Comparison of ENCODE assay signal across 20 cellular contexts in genomic region chr9:123775885-123776284, GRCh38.
DNase-seq lines count a peak whose midpoint lies in the region; ATAC-seq and TF ChIP-seq lines count a peak whose summit lies in the region.
"Had no signal": no experiment of that assay in that cellular context is flagged by ENCODE, and none has a peak within 500 bp of the region (broad histone marks: within the 10 kb centered on the region; RNA-seq: fewer than 3 reads in every experiment).

No MANE protein-coding gene starts in this region.

- H3K9me3 ChIP-seq in naive thymus-derived CD4-positive, alpha-beta T cell (ENCODE audit: control insufficient read depth in 2 of 3, low read length in 3 of 3): no peaks in the 10 kb centered on the region

- POLR2A ChIA-PET in WTC11 (lab: Charles Lee) (no interaction called here), GM10248 (lab: Yijun Ruan, JAX) (no interaction called here)
- POLR2A ChIA-PET in naive thymus-derived CD4-positive, alpha-beta T cell (lab: Charles Lee): no interaction called here

- H3K36me3 Mint-ChIP-seq in WTC11: no peaks in the 10 kb centered on the region
- H3K36me3 Mint-ChIP-seq in naive thymus-derived CD4-positive, alpha-beta T cell: peaks cover 0 to 9% (median 0%) of the 10 kb centered on the region in 5 donors
- H3K36me3 Mint-ChIP-seq: CD8-positive, alpha-beta T cell had no signal

- no peak overlapping the region for H3K27ac ChIP-seq in naive thymus-derived CD4-positive, alpha-beta T cell (ENCODE audit: low read depth, low read length)
- H3K27ac ChIP-seq: RWPE1 had no signal

- peaks cover 0 to 9% of the 10 kb centered on the region in 2 donors for H3K4me1 ChIP-seq in naive thymus-derived CD4-positive, alpha-beta T cell (ENCODE audit: control insufficient read depth in 2 of 2, insufficient read depth in 2 of 2, low read length in 2 of 2)

- H3K4me3 ChIP-seq in Jurkat, Clone E6-1 (ENCODE audit: low read length): no peak overlapping the region
- H3K4me3 ChIP-seq in naive thymus-derived CD4-positive, alpha-beta T cell (ENCODE audit: low read length): no peak overlapping the region

- no peak overlapping the region for H3K4me3 Mint-ChIP-seq in WTC11
- no peak overlapping the region for H3K4me3 Mint-ChIP-seq in naive thymus-derived CD4-positive, alpha-beta T cell
- H3K4me3 Mint-ChIP-seq: CD8-positive, alpha-beta T cell; HFFc6 had no signal

- no peak for ATAC-seq in WTC11
- peak; percentile 37 for ATAC-seq in naive thymus-derived CD4-positive, alpha-beta T cell
- ATAC-seq in HG03139 (IDR thresholded peaks at IDR 0.05; ENCODE audit: unreplicated experiment): no peak
- ATAC-seq: CD8-positive, alpha-beta T cell; HepG2; PC-3 had no signal

- H3K27me3 ChIP-seq in naive thymus-derived CD4-positive, alpha-beta T cell (ENCODE audit: control insufficient read depth in 2 of 2, insufficient read depth in 2 of 2, low read length in 2 of 2): no peaks in the 10 kb centered on the region

- H3K9me3 Mint-ChIP-seq in WTC11: no peaks in the 10 kb centered on the region
- H3K9me3 Mint-ChIP-seq in naive thymus-derived CD4-positive, alpha-beta T cell: no peaks in the 10 kb centered on the region
- H3K9me3 Mint-ChIP-seq: CD8-positive, alpha-beta T cell; HFFc6 had no signal

- intact Hi-C loops in naive thymus-derived CD4-positive, alpha-beta T cell (cut with micrococcal nuclease): no loop called here

- DNase-seq in NCI-H2107 treated with DMSO at 0.1 percent for 48 hours (lab: John Stamatoyannopoulos, UW; ENCODE audit: unreplicated experiment) (peak; percentile 2), NCI-H2107 (lab: John Stamatoyannopoulos, UW) (no peak), WTC11 (ENCODE audit: low spot score) (no peak), GM10248 (ENCODE audit: extremely low spot score) (no peak), NCI-H146 treated with DMSO at 0.1 percent for 48 hours (lab: John Stamatoyannopoulos, UW; ENCODE audit: unreplicated experiment) (no peak)
- peak; percentile 70 for DNase-seq in Jurkat, Clone E6-1 (ENCODE audit: low read depth, low spot score)
- DNase-seq in naive thymus-derived CD4-positive, alpha-beta T cell: no peak
- DNase-seq: CD8-positive, alpha-beta T cell; DMS79; GOT3; HFFc6; MM.1S; NCI-H1105; NCI-H2029; NCI-H226; NK-92 treated with Interleukin-12 subunit alpha and Interleukin-12 subunit beta, amount 100 ng/mL, for 24 hours; PC-3 had no signal

- no peaks in the 10 kb centered on the region for H3K27me3 Mint-ChIP-seq in WTC11 (ENCODE audit: low read depth)
- no peaks in the 10 kb centered on the region for H3K27me3 Mint-ChIP-seq in naive thymus-derived CD4-positive, alpha-beta T cell

- CTCF ChIA-PET in WTC11 (lab: Charles Lee): no interaction called here
- CTCF ChIA-PET in naive thymus-derived CD4-positive, alpha-beta T cell (lab: Charles Lee): no interaction called here
- CTCF ChIA-PET in GM10248 (lab: Yijun Ruan, JAX): no interaction called here

- TF ChIP-seq CTCF in WTC11 (IDR thresholded peaks at IDR 0.05) (no peak), GM10248 (IDR thresholded peaks at IDR 0.05; ENCODE audit: control extremely low read depth, extremely low read depth, low read depth, missing control alignments) (no peak)

- peaks cover 57% of the 10 kb centered on the region for H3K4me1 Mint-ChIP-seq in WTC11
- peaks cover 0 to 12% (median 5%) of the 10 kb centered on the region in 7 donors for H3K4me1 Mint-ChIP-seq in naive thymus-derived CD4-positive, alpha-beta T cell

- no peaks in the 10 kb centered on the region for H3K36me3 ChIP-seq in naive thymus-derived CD4-positive, alpha-beta T cell (ENCODE audit: control insufficient read depth in 2 of 3, insufficient read depth in 3 of 3, low read length in 3 of 3)

- peak overlapping the region; percentile 78 for H3K27ac Mint-ChIP-seq in WTC11
- H3K27ac Mint-ChIP-seq in naive thymus-derived CD4-positive, alpha-beta T cell: peak overlapping the region in 1 of 9 donors; percentile 18
- H3K27ac Mint-ChIP-seq: CD8-positive, alpha-beta T cell; HFFc6 had no signal

TF ChIP-seq in WTC11, 78 proteins besides CTCF, POLR2A, EP300 and RAD21 (continues in another document):
- TF ChIP-seq ZNF281 (CRISPR knock-in tag; IDR thresholded peaks at IDR 0.05): no peak
- no peak for TF ChIP-seq GTF2I (CRISPR knock-in tag; conservative IDR thresholded peaks at IDR 0.05)
- TF ChIP-seq ZNF532 (CRISPR knock-in tag; IDR thresholded peaks at IDR 0.05; ENCODE audit: borderline replicate concordance): no peak
- no peak for TF ChIP-seq NFYB (CRISPR knock-in tag; conservative IDR thresholded peaks at IDR 0.05; ENCODE audit: low read depth)
- TF ChIP-seq GABPB1 (CRISPR knock-in tag; IDR thresholded peaks at IDR 0.05): no peak
- no peak for TF ChIP-seq TEAD4 (CRISPR knock-in tag; IDR thresholded peaks at IDR 0.05)
- TF ChIP-seq ZNF396 (CRISPR knock-in tag; IDR thresholded peaks at IDR 0.05; ENCODE audit: borderline replicate concordance): no peak
- no peak for TF ChIP-seq USF1 (CRISPR knock-in tag; IDR thresholded peaks at IDR 0.05)
- TF ChIP-seq USF2 (CRISPR knock-in tag; IDR thresholded peaks at IDR 0.05): no peak
- TF ChIP-seq NR1H2 (CRISPR knock-in tag; IDR thresholded peaks at IDR 0.05): no peak
- TF ChIP-seq MAX (CRISPR knock-in tag; IDR thresholded peaks at IDR 0.05): no peak

Comparison
In these comparisons a context has a peak if more than half of its experiments do, and no peak if none do; other contexts are left out.
1. DNase-seq: peak in NCI-H2107 treated with DMSO at 0.1 percent for 48 hours (single experiment) and Jurkat, Clone E6-1 (single experiment); none in NCI-H2107 (single experiment), WTC11 (single experiment), naive thymus-derived CD4-positive, alpha-beta T cell (0 of 9), GM10248 (single experiment) and NCI-H146 treated with DMSO at 0.1 percent for 48 hours (single experiment).